17 cellular contexts compared by ENCODE assay signal in the genomic region with DNA sequence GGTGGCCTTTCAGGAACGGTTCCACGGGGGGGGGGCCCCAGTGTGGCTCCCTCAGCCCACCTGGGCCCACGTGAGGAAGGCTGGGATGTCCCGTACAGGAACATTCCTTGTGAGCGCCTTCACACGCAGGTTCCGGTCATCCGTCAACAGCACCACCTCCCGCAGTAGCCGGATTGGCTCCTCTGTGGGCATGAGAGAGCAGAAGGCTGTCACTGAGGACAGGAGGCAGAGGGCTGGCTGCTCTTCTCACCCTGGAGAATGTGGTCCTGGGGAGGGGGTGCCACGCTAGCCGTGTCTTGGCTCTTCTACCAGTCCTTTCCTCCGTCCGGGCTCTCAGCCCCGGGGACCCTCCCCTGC. TPM values are rescaled to one million over a fixed set of nuclear protein-coding genes. Genes with fewer than 3 reads are reported as not detected.
DNase-seq lines count a peak whose midpoint lies in the region; ATAC-seq and TF ChIP-seq lines count a peak whose summit lies in the region.
"Had no signal": no experiment of that assay in that cellular context is flagged by ENCODE, and none has a peak within 500 bp of the region (broad histone marks: within the 10 kb centered on the region; RNA-seq: fewer than 3 reads in every experiment).

No MANE protein-coding gene starts in this region.

- POLR2A ChIA-PET in RWPE1 (lab: Yijun Ruan, JAX; ENCODE audit: low non-redundant PET): no interaction called here

- H3K27ac ChIP-seq in RWPE1 (peak overlapping the region; percentile 36; the same call in 1 of the 2 replicates), coronary artery (peak overlapping the region; percentile 18 to 88), mucosa of rectum (ENCODE audit: low read depth in 2 of 2, low read length in 2 of 2) (peak overlapping the region; percentile 74 to 83), testis (peak overlapping the region; percentile 75 to 92)
- H3K27ac ChIP-seq: parathyroid adenoma, VCaP had no signal

- DNase-seq in RWPE1 (ENCODE audit: low spot score) (no peak), coronary artery (ENCODE audit: low spot score) (no peak), testis (no peak), GM19238 (ENCODE audit: insufficient read length, low spot score) (no peak), NCI-H446 treated with DMSO at 0.1 percent for 48 hours (lab: John Stamatoyannopoulos, UW) (no peak)
- DNase-seq in effector CD8-positive, alpha-beta T cell (lab: John Stamatoyannopoulos, UW): no peak
- DNase-seq: activated naive CD4-positive, alpha-beta T cell treated with anti-CD3 and anti-CD28 coated beads, Interleukin-2, amount 10 ng/mL, durations not matched to agents 7 days and 5 days; CD4-positive, CD25-positive, alpha-beta regulatory T cell; NCI-H1105; NCI-H2227 treated with DMSO at 0.1 percent for 48 hours had no signal

- CTCF ChIA-PET in RWPE1 (lab: Yijun Ruan, JAX): interaction anchor here (0.6 kb wide), 1 partner anchor 200 kb away, joined by 6 read pairs; no protein-coding TSS in a partner anchor

- H3K4me3 ChIP-seq in coronary artery: no peak overlapping the region
- H3K4me3 ChIP-seq in mucosa of rectum (ENCODE audit: low read length in 2 of 2): no peak overlapping the region
- no peak overlapping the region for H3K4me3 ChIP-seq in testis
- H3K4me3 ChIP-seq: GM23338 had no signal

- peaks cover 25 to 45% of the 10 kb centered on the region in 2 donors for H3K4me1 ChIP-seq in mucosa of rectum (ENCODE audit: control insufficient read depth in 2 of 2, insufficient read depth in 2 of 2, low read length in 2 of 2)
- H3K4me1 ChIP-seq in testis: peaks cover 60% of the 10 kb centered on the region
- H3K4me1 ChIP-seq: parathyroid adenoma had no signal

- TF ChIP-seq CTCF in RWPE1 (conservative IDR thresholded peaks at IDR 0.05; ENCODE audit: low read depth) (no peak), coronary artery (IDR thresholded peaks at IDR 0.05) (no peak), testis (IDR thresholded peaks at IDR 0.05) (no peak)

- intact Hi-C loops in testis (cut with DNase I; ENCODE audit: low total_unique reads): no loop called here

- ATAC-seq in GM18909 (IDR thresholded peaks at IDR 0.05; ENCODE audit: poor library complexity, unreplicated experiment): no peak
- ATAC-seq: esophagus mucosa, GM23338, SK-N-SH treated with all-trans-retinoic acid at 6 μM for 48 hours had no signal

- H3K36me3 ChIP-seq in mucosa of rectum (ENCODE audit: control insufficient read depth in 2 of 2, insufficient read depth in 2 of 2, low read length in 2 of 2) (peaks cover 17 to 24% of the 10 kb centered on the region in 2 donors), testis (ENCODE audit: low read depth, missing control alignments) (no peaks in the 10 kb centered on the region)

- no peaks in the 10 kb centered on the region for H3K9me3 ChIP-seq in mucosa of rectum (ENCODE audit: control insufficient read depth in 2 of 2, low read length in 2 of 2)
- H3K9me3 ChIP-seq in testis: no peaks in the 10 kb centered on the region

- peaks cover 4 to 10% of the 10 kb centered on the region in 2 donors for H3K27me3 ChIP-seq in mucosa of rectum (ENCODE audit: control insufficient read depth in 2 of 2, insufficient read depth in 2 of 2, low read length in 2 of 2)
- H3K27me3 ChIP-seq in testis: no peaks in the 10 kb centered on the region

- H3K9ac ChIP-seq in mucosa of rectum (ENCODE audit: low read depth in 1 of 2, low read length in 2 of 2): peak overlapping the region in 1 of 2 donors; percentile 34
- H3K9ac ChIP-seq: parathyroid adenoma had no signal

- WGBS in testis, 2 donors: 57 to 80% methylated on average over 4 to 15 of the region's 15 CpGs

- TF ChIP-seq POLR2A in testis (IDR thresholded peaks at IDR 0.05): no peak

RNA-seq across cellular contexts. Expression of a gene that starts 6.5 kb away (rescaled TPM):
- total RNA-seq in testis: 10 to 100 TPM; 36.1 to 38.4 TPM
- polyA plus RNA-seq in testis (ENCODE audit: insufficient read depth, low read depth, low replicate concordance): 8.7 TPM

RNA-seq across cellular contexts. Expression of a gene that starts 19.6 kb away (rescaled TPM):
- 10 to 100 TPM; 46.3 to 55.1 TPM for total RNA-seq in testis
- 46.3 TPM for polyA plus RNA-seq in testis (ENCODE audit: insufficient read depth, low read depth, low replicate concordance)

RNA-seq across cellular contexts. Expression of a gene that starts 31.5 kb away (rescaled TPM):
- 10 to 100 TPM; 91.9 to 93.3 TPM for total RNA-seq in testis
- 32.6 TPM for polyA plus RNA-seq in testis (ENCODE audit: insufficient read depth, low read depth, low replicate concordance)

RNA-seq across cellular contexts. Expression of a gene that starts 36.3 kb away (rescaled TPM):
- total RNA-seq in testis: 1 to 10 TPM; 1.7 to 1.8 TPM
- 1.8 TPM for polyA plus RNA-seq in testis (ENCODE audit: insufficient read depth, low read depth, low replicate concordance)
- polyA plus RNA-seq: GM23338 had no signal
